In genomic region chr17:29107933-29108805, GRCh38 we compare ENCODE assay signal across 9 cellular contexts.
A peak's percentile ranks its signal among the peaks of the same experiment; 100 is the strongest.
DNase-seq lines count a peak whose midpoint lies in the region; ATAC-seq and TF ChIP-seq lines count a peak whose summit lies in the region.
"Had no signal": no experiment of that assay in that cellular context is flagged by ENCODE, and none has a peak within 500 bp of the region (broad histone marks: within the 10 kb centered on the region; RNA-seq: fewer than 3 reads in every experiment).

No MANE protein-coding gene starts in this region.

- H3K4me3 ChIP-seq in BE2C (ENCODE audit: low read depth, low read length) (no peak overlapping the region), ovary (no peak overlapping the region)

- intact Hi-C loops in dendritic cell treated with granulocyte-macrophage colony-stimulating factor and Interleukin-4, amounts not matched to agents 40 ng/mL and 50 ng/mL, for 4 days (cut with micrococcal nuclease): no loop called here
- intact Hi-C loops in ovary (cut with DNase I): loop anchor here in 1 of 4 donors (5.0 kb wide), 1 partner anchor 141 kb away; no protein-coding TSS in a partner anchor

- DNase-seq in BE2C (peak; percentile 68), M059J (ENCODE audit: low read depth) (peak; percentile 84), mucosa of gallbladder (ENCODE audit: low spot score) (peak; percentile 84), ovary (no peak)
- DNase-seq in stimulated activated CD4-positive, alpha-beta T cell treated with anti-CD3 and anti-CD28 coated beads, Interleukin-1b, Interleukin-23, amount 100 ng/mL, for 48 hours: no peak
- no peak for DNase-seq in stimulated activated naive CD8-positive, alpha-beta T cell treated with anti-CD3 and anti-CD28 coated beads, Interleukin-15, amount 100 ng/mL, for 72 hours

- H3K36me3 ChIP-seq in BE2C (no peaks in the 10 kb centered on the region), ovary (no peaks in the 10 kb centered on the region)

- peaks cover 95% of the 10 kb centered on the region for H3K36me3 Mint-ChIP-seq in dendritic cell treated with granulocyte-macrophage colony-stimulating factor and Interleukin-4, amounts not matched to agents 40 ng/mL and 50 ng/mL, for 4 days (ENCODE audit: low read depth)

- TF ChIP-seq EP300 in ovary (IDR thresholded peaks at IDR 0.05): no peak

- no peak for ATAC-seq in HG02938 (IDR thresholded peaks at IDR 0.05; ENCODE audit: unreplicated experiment)
- ATAC-seq in stimulated activated naive CD8-positive, alpha-beta T cell treated with anti-CD3 and anti-CD28 coated beads, Interleukin-15, amount 100 ng/mL, for 72 hours: no peak

- H3K27me3 Mint-ChIP-seq in dendritic cell treated with granulocyte-macrophage colony-stimulating factor and Interleukin-4, amounts not matched to agents 40 ng/mL and 50 ng/mL, for 4 days: no peaks in the 10 kb centered on the region
- no peaks in the 10 kb centered on the region for H3K27me3 Mint-ChIP-seq in stimulated activated naive CD8-positive, alpha-beta T cell treated with anti-CD3 and anti-CD28 coated beads, Interleukin-15, amount 100 ng/mL, for 72 hours

- no peaks in the 10 kb centered on the region for H3K27me3 ChIP-seq in BE2C
- H3K27me3 ChIP-seq in ovary: no peaks in the 10 kb centered on the region

- peaks cover 15% of the 10 kb centered on the region for H3K4me1 ChIP-seq in BE2C
- H3K4me1 ChIP-seq in ovary (ENCODE audit: insufficient read depth): peaks cover 1% of the 10 kb centered on the region

- no peaks in the 10 kb centered on the region for H3K9me3 Mint-ChIP-seq in dendritic cell treated with granulocyte-macrophage colony-stimulating factor and Interleukin-4, amounts not matched to agents 40 ng/mL and 50 ng/mL, for 4 days
- H3K9me3 Mint-ChIP-seq in stimulated activated naive CD8-positive, alpha-beta T cell treated with anti-CD3 and anti-CD28 coated beads, Interleukin-15, amount 100 ng/mL, for 72 hours: no peaks in the 10 kb centered on the region

- no peaks in the 10 kb centered on the region for H3K9me3 ChIP-seq in BE2C
- H3K9me3 ChIP-seq in ovary: no peaks in the 10 kb centered on the region

- H3K27ac Mint-ChIP-seq in dendritic cell treated with granulocyte-macrophage colony-stimulating factor and Interleukin-4, amounts not matched to agents 40 ng/mL and 50 ng/mL, for 4 days: peak overlapping the region; percentile 48
- H3K27ac Mint-ChIP-seq in stimulated activated naive CD8-positive, alpha-beta T cell treated with anti-CD3 and anti-CD28 coated beads, Interleukin-15, amount 100 ng/mL, for 72 hours: no peak overlapping the region

- H3K4me3 Mint-ChIP-seq in dendritic cell treated with granulocyte-macrophage colony-stimulating factor and Interleukin-4, amounts not matched to agents 40 ng/mL and 50 ng/mL, for 4 days: no peak overlapping the region
- H3K4me3 Mint-ChIP-seq in stimulated activated naive CD8-positive, alpha-beta T cell treated with anti-CD3 and anti-CD28 coated beads, Interleukin-15, amount 100 ng/mL, for 72 hours: no peak overlapping the region

- 53 to 63% (median 58%) methylated on average over 10 of the region's 10 CpGs for WGBS in ovary, 3 donors

- H3K4me1 Mint-ChIP-seq in dendritic cell treated with granulocyte-macrophage colony-stimulating factor and Interleukin-4, amounts not matched to agents 40 ng/mL and 50 ng/mL, for 4 days (ENCODE audit: low read depth): peaks cover 87% of the 10 kb centered on the region
- H3K4me1 Mint-ChIP-seq in stimulated activated naive CD8-positive, alpha-beta T cell treated with anti-CD3 and anti-CD28 coated beads, Interleukin-15, amount 100 ng/mL, for 72 hours: peaks cover 6% of the 10 kb centered on the region

- no peak for TF ChIP-seq CTCF in BE2C (IDR thresholded peaks at IDR 0.05; ENCODE audit: low read depth, low read length)
- no peak for TF ChIP-seq CTCF in ovary (IDR thresholded peaks at IDR 0.05)

- no peak for TF ChIP-seq POLR2A in ovary (IDR thresholded peaks at IDR 0.05)

- H3K27ac ChIP-seq in ovary: peak overlapping the region in 1 of 2 donors; percentile 25
- H3K27ac ChIP-seq: KMS-11 had no signal

Comparison
In these comparisons a context has a peak if more than half of its experiments do, and no peak if none do; other contexts are left out.
1. DNase-seq: peak in BE2C (single experiment), M059J (single experiment) and mucosa of gallbladder (single experiment); none in stimulated activated CD4-positive, alpha-beta T cell treated with anti-CD3 and anti-CD28 coated beads, Interleukin-1b, Interleukin-23, amount 100 ng/mL, for 48 hours (single experiment), stimulated activated naive CD8-positive, alpha-beta T cell treated with anti-CD3 and anti-CD28 coated beads, Interleukin-15, amount 100 ng/mL, for 72 hours (0 of 2) and ovary (0 of 5).